ENCODE assay signal across 8 cellular contexts in genomic region chr10:73253226-73253557, GRCh38. TPM values are rescaled to one million over a fixed set of nuclear protein-coding genes. Genes with fewer than 3 reads are reported as not detected.
DNase-seq lines count a peak whose midpoint lies in the region; ATAC-seq and TF ChIP-seq lines count a peak whose summit lies in the region.

No MANE protein-coding gene starts in this region.

- TF ChIP-seq EP300 in upper lobe of left lung (IDR thresholded peaks at IDR 0.05): no peak

- H3K9me3 ChIP-seq in HUES6 (ENCODE audit: control insufficient read depth, insufficient read depth, low read depth, low read length) (no peaks in the 10 kb centered on the region), ascending aorta (no peaks in the 10 kb centered on the region), left lung (no peaks in the 10 kb centered on the region), upper lobe of left lung (no peaks in the 10 kb centered on the region)

- no peak for TF ChIP-seq CTCF in ascending aorta (IDR thresholded peaks at IDR 0.05)
- TF ChIP-seq CTCF in left lung (IDR thresholded peaks at IDR 0.05): no peak
- TF ChIP-seq CTCF in upper lobe of left lung (IDR thresholded peaks at IDR 0.05): no peak

- H3K9ac ChIP-seq in HUES6 (ENCODE audit: low read length): peak overlapping the region; percentile 84

- TF ChIP-seq POLR2A in upper lobe of left lung (IDR thresholded peaks at IDR 0.05): no peak

- intact Hi-C loops in ascending aorta (cut with DNase I) (loop anchor here (2.0 to 5.0 kb wide), 2 partner anchors 156 to 244 kb away; partner anchors contain the start of genes P4HA1 and PPP3CB), left lung (cut with DNase I) (no loop called here)

- H3K27me3 ChIP-seq in HUES6 (ENCODE audit: control insufficient read depth, insufficient read depth, low read length) (no peaks in the 10 kb centered on the region), ascending aorta (no peaks in the 10 kb centered on the region), left lung (no peaks in the 10 kb centered on the region), upper lobe of left lung (no peaks in the 10 kb centered on the region)

- DNase-seq in ascending aorta (ENCODE audit: low spot score in 2 of 2) (no peak), left lung (no peak), upper lobe of left lung (no peak), mesenteric fat pad (ENCODE audit: low spot score) (no peak), 8988T (no peak), NCI-H2081 treated with DMSO at 0.1 percent for 48 hours (lab: John Stamatoyannopoulos, UW) (no peak)

- H3K36me3 ChIP-seq in HUES6 (ENCODE audit: control insufficient read depth, insufficient read depth, low read length) (peaks cover 25% of the 10 kb centered on the region), ascending aorta (peaks cover 0 to 11% of the 10 kb centered on the region in 2 donors), left lung (peaks cover 0 to 24% of the 10 kb centered on the region in 2 donors), upper lobe of left lung (peaks cover 0 to 26% (median 3%) of the 10 kb centered on the region in 4 donors)

- H3K4me3 ChIP-seq in GM08714 (ENCODE audit: low read length): peak overlapping the region; percentile 83
- peak overlapping the region; percentile 76 for H3K4me3 ChIP-seq in HUES6 (ENCODE audit: low read depth, low read length)
- H3K4me3 ChIP-seq in ascending aorta: peak overlapping the region; percentile 74 to 89
- H3K4me3 ChIP-seq in left lung: peak overlapping the region; percentile 60 to 91
- peak overlapping the region; percentile 77 to 94 (median 84) for H3K4me3 ChIP-seq in upper lobe of left lung

- H3K27ac ChIP-seq in HUES6 (ENCODE audit: low read depth, low read length) (peak overlapping the region; percentile 84; the same call in 1 of the 2 replicates), ascending aorta (peak overlapping the region; percentile 91 to 92), left lung (peak overlapping the region; percentile 75 to 92), upper lobe of left lung (peak overlapping the region; percentile 88 to 95 (median 90))

- H3K4me1 ChIP-seq in HUES6 (ENCODE audit: control insufficient read depth, insufficient read depth, low read length): peaks cover 5% of the 10 kb centered on the region
- peaks cover 7 to 15% of the 10 kb centered on the region in 2 donors for H3K4me1 ChIP-seq in ascending aorta
- H3K4me1 ChIP-seq in left lung: peaks cover 15 to 27% of the 10 kb centered on the region in 2 donors
- peaks cover 18 to 37% (median 19%) of the 10 kb centered on the region in 4 donors for H3K4me1 ChIP-seq in upper lobe of left lung

- 0 to 1% methylated on average over 4 of the region's 4 CpGs for WGBS in upper lobe of left lung, 2 donors

- ATAC-seq in left lung (peak; percentile 6), upper lobe of left lung (ENCODE audit: low FRiP score in 2 of 2) (no peak)

RNA-seq across cellular contexts. Expression of gene MRPS16, which starts 0.7 kb away (rescaled TPM):
- total RNA-seq in ascending aorta (44.5 TPM), left lung (10 to 100 TPM; 67.3 to 83.6 TPM), upper lobe of left lung (10 to 100 TPM; 26.2 to 66.2 (median 36.4) TPM), mesenteric fat pad (91.7 TPM)

RNA-seq across cellular contexts. Expression of gene DNAJC9, which starts 6.1 kb away (rescaled TPM):
- 5.3 TPM for total RNA-seq in ascending aorta
- 10 to 100 TPM; 14.6 to 17.6 TPM for total RNA-seq in left lung
- total RNA-seq in upper lobe of left lung: 10 to 100 TPM; 10.1 to 16.8 (median 12.0) TPM
- total RNA-seq in mesenteric fat pad: 6.5 TPM
